In genomic region chr15:101810451-101810850, GRCh38 we compare ENCODE assay signal across 27 cellular contexts. TPM values are rescaled to one million over a fixed set of nuclear protein-coding genes. Genes with fewer than 3 reads are reported as not detected.
DNase-seq lines count a peak whose midpoint lies in the region; FAIRE-seq lines count a peak whose summit lies in the region.
"Had no signal": no experiment of that assay in that cellular context is flagged by ENCODE, and none has a peak within 500 bp of the region (broad histone marks: within the 10 kb centered on the region; RNA-seq: fewer than 3 reads in every experiment).

No MANE protein-coding gene starts in this region.

- H2AFZ ChIP-seq in mesenchymal stem cell (ENCODE audit: low read depth, low read length): no peak overlapping the region

- no peak overlapping the region for H3K18ac ChIP-seq in mesenchymal stem cell (ENCODE audit: low read depth in 1 of 2, low read length in 2 of 2)

- no peak overlapping the region for H2BK12ac ChIP-seq in mesenchymal stem cell (ENCODE audit: low read length in 2 of 2)

- no peaks in the 10 kb centered on the region for H3K36me3 ChIP-seq in mesenchymal stem cell (ENCODE audit: control insufficient read depth in 1 of 2, insufficient read depth in 2 of 2, low read depth in 1 of 2, low read length in 2 of 2)
- H3K36me3 ChIP-seq: BE2C, BLaER1 had no signal

- H3K27ac ChIP-seq in mesenchymal stem cell (ENCODE audit: low read length, poor library complexity, severe bottlenecking): peak overlapping the region; percentile 59
- H3K27ac ChIP-seq: 22Rv1, BLaER1 had no signal

- H3K9ac ChIP-seq in mesenchymal stem cell (ENCODE audit: low read length): no peak overlapping the region
- H3K9ac ChIP-seq: BLaER1 had no signal

- no peaks in the 10 kb centered on the region for H3K27me3 ChIP-seq in mesenchymal stem cell (ENCODE audit: control insufficient read depth in 1 of 2, insufficient read depth in 1 of 2, low read length in 2 of 2)
- H3K27me3 ChIP-seq: BLaER1 had no signal

- H3K14ac ChIP-seq in mesenchymal stem cell (ENCODE audit: low read length in 2 of 2): no peak overlapping the region

- no peaks in the 10 kb centered on the region for H3K9me3 ChIP-seq in mesenchymal stem cell (ENCODE audit: control insufficient read depth, low read length)
- H3K9me3 ChIP-seq: BE2C, BLaER1 had no signal

- peak; percentile 83 for DNase-seq in ACHN
- DNase-seq in RCC 7860 (ENCODE audit: low spot score): peak; percentile 26
- peak; percentile 40 for DNase-seq in glomerular visceral epithelial cell (ENCODE audit: extremely low spot score)
- no peak for DNase-seq in mesenchymal stem cell
- no peak for DNase-seq in A172 (ENCODE audit: low spot score)
- DNase-seq in SW480 (ENCODE audit: low spot score): no peak
- no peak for DNase-seq in G401 (ENCODE audit: low spot score)
- DNase-seq in HUDEP-2 (lab: John Stamatoyannopoulos, UW; ENCODE audit: unreplicated experiment in 76 of 76): no peak
- DNase-seq: BE2C; C1 segment of cervical spinal cord; Calu3; CD4-positive, alpha-beta memory T cell; CD8-positive, alpha-beta memory T cell; COR-L47; DMS79 treated with DMSO at 0.1 percent for 48 hours; GDM1 had no signal

- no peak overlapping the region for H2BK15ac ChIP-seq in mesenchymal stem cell (ENCODE audit: low read depth, poor library complexity, severe bottlenecking)

- H3K4me1 ChIP-seq in mesenchymal stem cell (ENCODE audit: control insufficient read depth, insufficient read depth, low read depth, low read length): peaks cover 3% of the 10 kb centered on the region
- H3K4me1 ChIP-seq: BE2C, BLaER1 had no signal

- H3K4ac ChIP-seq in mesenchymal stem cell (ENCODE audit: low read depth in 1 of 2, low read length in 2 of 2): no peak overlapping the region

- H2BK120ac ChIP-seq in mesenchymal stem cell (ENCODE audit: low read depth, low read length): no peak overlapping the region

- H3K4me3 ChIP-seq in mesenchymal stem cell (ENCODE audit: insufficient read depth in 1 of 2, low read depth in 1 of 2, low read length in 2 of 2): no peak overlapping the region
- H3K4me3 ChIP-seq: BLaER1, GM12878 had no signal

- H3K23ac ChIP-seq in mesenchymal stem cell (ENCODE audit: low read length in 2 of 2): no peak overlapping the region

- no peak overlapping the region for H4K91ac ChIP-seq in mesenchymal stem cell (ENCODE audit: low read length)

- no peak overlapping the region for H2AK5ac ChIP-seq in mesenchymal stem cell (ENCODE audit: low read length, severe bottlenecking)

- WGBS in mesenchymal stem cell: no CpG with 5 or more reads among the region's 1 CpG

- no peak overlapping the region for H3K4me2 ChIP-seq in mesenchymal stem cell (ENCODE audit: low read length, poor library complexity, severe bottlenecking)
- H3K4me2 ChIP-seq: BLaER1 had no signal

- in situ Hi-C loops in ACHN (cut with HindIII; ENCODE audit: low pct_ligation_motif_present, low pct_unique_long_range_greater_than_20kb, low sequenced_read_pairs) (no loop called here), G401 (cut with HindIII; ENCODE audit: low sequenced_read_pairs) (no loop called here)

- H3K79me1 ChIP-seq in mesenchymal stem cell (replicated peaks; ENCODE audit: low read length, poor library complexity, severe bottlenecking): no peaks in the 10 kb centered on the region

- H4K8ac ChIP-seq in mesenchymal stem cell (ENCODE audit: low read length): no peak overlapping the region

- peak; percentile 80 for FAIRE-seq in RCC 7860 (lab: Jason Lieb, UNC)
- FAIRE-seq: A204.1, D721Med, GM12878, GM12892, GM18507, GM19239 had no signal

- no peak overlapping the region for H2BK5ac ChIP-seq in mesenchymal stem cell (ENCODE audit: low read depth, low read length, poor library complexity, severe bottlenecking)

RNA-seq across cellular contexts. Expression of gene OR4F15, which starts 1.6 kb away (rescaled TPM):
- not detected for polyA plus RNA-seq in mesenchymal stem cell (2013, experiment 1 of 2)
- polyA plus RNA-seq in mesenchymal stem cell (2013, experiment 2 of 2): not detected
- total RNA-seq in A172 (2014; rRNA removed; shearing (Covaris generic)): not detected in 2 replicates
- total RNA-seq in G401 (2014; rRNA removed; shearing (Covaris generic)): not detected in 2 replicates
- total RNA-seq: A673; Calu3; CD4-positive, alpha-beta memory T cell; CD4-positive, CD25-positive, alpha-beta regulatory T cell; CD8-positive, alpha-beta memory T cell; GM12878 had no signal
- polyA plus RNA-seq: CD14-positive monocyte; CD4-positive, alpha-beta memory T cell; CD4-positive, CD25-positive, alpha-beta regulatory T cell; CD8-positive, alpha-beta memory T cell; GM12878 had no signal

RNA-seq across cellular contexts. Expression of gene OR4F6, which starts 7.1 kb away (rescaled TPM):
- not detected for polyA plus RNA-seq in mesenchymal stem cell (2013, experiment 1 of 2)
- polyA plus RNA-seq in mesenchymal stem cell (2013, experiment 2 of 2): not detected
- not detected in 2 replicates for total RNA-seq in A172 (2014; rRNA removed; shearing (Covaris generic))
- not detected in 2 replicates for total RNA-seq in G401 (2014; rRNA removed; shearing (Covaris generic))
- total RNA-seq: A673; Calu3; CD4-positive, alpha-beta memory T cell; CD4-positive, CD25-positive, alpha-beta regulatory T cell; CD8-positive, alpha-beta memory T cell; GM12878 had no signal
- polyA plus RNA-seq: CD14-positive monocyte; CD4-positive, alpha-beta memory T cell; CD4-positive, CD25-positive, alpha-beta regulatory T cell; CD8-positive, alpha-beta memory T cell; GM12878 had no signal

Comparison
In these comparisons a context has a peak if more than half of its experiments do, and no peak if none do; other contexts are left out.
1. DNase-seq: peak in ACHN (single experiment), RCC 7860 (single experiment) and glomerular visceral epithelial cell (single experiment); none in mesenchymal stem cell (single experiment), A172 (single experiment), SW480 (single experiment), G401 (single experiment) and HUDEP-2 (0 of 76).